Comparison of ENCODE assay signal across 22 cellular contexts in the genomic region with DNA sequence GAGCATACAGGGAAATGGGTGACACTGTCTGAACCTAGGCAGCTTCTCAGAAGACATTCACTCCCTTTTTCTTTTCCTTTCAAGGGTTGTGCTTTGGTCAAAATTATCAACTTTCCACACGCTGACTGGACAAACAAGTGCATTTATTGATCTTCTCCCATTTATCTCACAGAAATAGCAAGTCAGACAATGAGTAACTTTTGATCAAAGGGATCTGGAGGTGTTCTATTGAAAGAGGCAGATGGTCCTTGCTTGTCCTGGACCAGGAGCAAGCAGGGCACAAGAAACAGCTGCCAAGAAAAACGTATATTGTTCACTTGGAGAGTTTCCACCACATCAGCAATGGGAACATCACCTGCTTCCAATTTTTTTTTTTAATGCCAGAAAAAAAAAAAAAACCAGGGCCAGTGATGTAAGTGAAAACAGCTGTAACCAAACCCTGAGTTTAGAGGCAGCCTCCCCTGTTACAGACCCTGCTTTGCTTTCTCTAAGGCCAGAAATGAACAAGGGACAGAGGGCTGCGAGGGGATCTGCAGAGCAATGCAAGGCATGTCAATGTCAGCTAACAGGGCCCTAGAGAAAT.
A peak's percentile ranks its signal among the peaks of the same experiment; 100 is the strongest.
DNase-seq lines count a peak whose midpoint lies in the region; ATAC-seq and TF ChIP-seq lines count a peak whose summit lies in the region.
"Had no signal": no experiment of that assay in that cellular context is flagged by ENCODE, and none has a peak within 500 bp of the region (broad histone marks: within the 10 kb centered on the region; RNA-seq: fewer than 3 reads in every experiment).

No MANE protein-coding gene starts in this region.

- no peak for TF ChIP-seq RAD21 in liver (IDR thresholded peaks at IDR 0.05)

- no peak overlapping the region for H3K4me3 Mint-ChIP-seq in GM23338
- H3K4me3 Mint-ChIP-seq: B cell, CD14-positive monocyte, IgD-negative memory B cell had no signal

- H3K9me3 ChIP-seq in OCI-LY3 (ENCODE audit: insufficient read depth, low read length) (no peaks in the 10 kb centered on the region), liver (ENCODE audit: control insufficient read depth in 4 of 4, low read length in 3 of 4) (no peaks in the 10 kb centered on the region), testis (no peaks in the 10 kb centered on the region)
- H3K9me3 ChIP-seq: SJCRH30 had no signal

- H4K20me1 ChIP-seq in GM23338 (replicated peaks; ENCODE audit: insufficient read depth) (no peaks in the 10 kb centered on the region), OCI-LY3 (ENCODE audit: insufficient read depth, low read length) (no peaks in the 10 kb centered on the region)

- no peaks in the 10 kb centered on the region for H3F3A ChIP-seq in GM23338 (replicated peaks; ENCODE audit: low read depth)

- H3K4me3 ChIP-seq in GM23338, result no peak overlapping the region
- H3K4me3 ChIP-seq in OCI-LY3 (ENCODE audit: low read length), result no peak overlapping the region
- H3K4me3 ChIP-seq in liver (ENCODE audit: low read depth in 1 of 3, low read length in 3 of 3), result no peak overlapping the region
- no peak overlapping the region for H3K4me3 ChIP-seq in testis
- H3K4me3 ChIP-seq: SJCRH30 had no signal

- no peaks in the 10 kb centered on the region for H3K27me3 Mint-ChIP-seq in GM23338 (ENCODE audit: insufficient read depth, low read depth, poor library complexity)
- H3K27me3 Mint-ChIP-seq: B cell, IgD-negative memory B cell had no signal

- H3K9me3 Mint-ChIP-seq in GM23338, result no peaks in the 10 kb centered on the region
- H3K9me3 Mint-ChIP-seq: CD14-positive monocyte, IgD-negative memory B cell had no signal

- TF ChIP-seq POLR2A in testis (IDR thresholded peaks at IDR 0.05), result no peak

- no peak for ATAC-seq in GM23338
- ATAC-seq: HCT116 had no signal

- H3K27ac ChIP-seq in GM23338 (ENCODE audit: low read depth), result no peak overlapping the region
- no peak overlapping the region for H3K27ac ChIP-seq in OCI-LY3 (ENCODE audit: low read length)
- H3K27ac ChIP-seq in liver (ENCODE audit: low read depth in 1 of 2, low read length in 2 of 2), result peak overlapping the region; percentile 60 to 84
- H3K27ac ChIP-seq in testis, result no peak overlapping the region
- H3K27ac ChIP-seq: SJCRH30 had no signal

- intact Hi-C loops in testis (cut with DNase I; ENCODE audit: low total_unique reads), result no loop called here

- no peak overlapping the region for H3K27ac Mint-ChIP-seq in GM23338
- H3K27ac Mint-ChIP-seq: B cell, IgD-negative memory B cell had no signal

- no peak overlapping the region for H3K9ac ChIP-seq in OCI-LY3 (ENCODE audit: low read length)
- no peak overlapping the region for H3K9ac ChIP-seq in liver (ENCODE audit: low read depth in 1 of 2, low read length in 2 of 2)

- H3K9me2 ChIP-seq in GM23338 (ENCODE audit: insufficient read depth), result no peaks in the 10 kb centered on the region

- peaks cover 4% of the 10 kb centered on the region; the same call in 2 of the 3 replicates for H3K36me3 Mint-ChIP-seq in GM23338 (ENCODE audit: low read depth)

- H3K79me2 ChIP-seq in GM23338 (replicated peaks; ENCODE audit: insufficient read depth), result no peaks in the 10 kb centered on the region
- no peaks in the 10 kb centered on the region for H3K79me2 ChIP-seq in OCI-LY3 (ENCODE audit: low read length)

- no peak overlapping the region for H3K4me2 ChIP-seq in GM23338
- H3K4me2 ChIP-seq in OCI-LY3 (ENCODE audit: low read length), result peak overlapping the region; percentile 11; the same call in 1 of the 2 replicates

- H3K4me1 Mint-ChIP-seq in GM23338, result peaks cover 18% of the 10 kb centered on the region; the same call in 2 of the 3 replicates
- H3K4me1 Mint-ChIP-seq: B cell, CD14-positive monocyte, IgD-negative memory B cell had no signal

- H3K36me3 ChIP-seq in GM23338 (ENCODE audit: insufficient read depth) (no peaks in the 10 kb centered on the region), OCI-LY3 (replicated peaks; ENCODE audit: low read depth, low read length) (no peaks in the 10 kb centered on the region), liver (ENCODE audit: control insufficient read depth in 4 of 4, insufficient read depth in 3 of 4, low read depth in 1 of 4, low read length in 3 of 4) (peaks cover 3 to 55% (median 37%) of the 10 kb centered on the region in 4 donors), testis (ENCODE audit: low read depth, missing control alignments) (no peaks in the 10 kb centered on the region)
- H3K36me3 ChIP-seq: SJCRH30 had no signal

- H3K27me3 ChIP-seq in GM23338 (ENCODE audit: insufficient read depth) (no peaks in the 10 kb centered on the region), OCI-LY3 (ENCODE audit: low read depth, low read length) (peaks cover 23% of the 10 kb centered on the region), liver (ENCODE audit: control insufficient read depth in 4 of 4, insufficient read depth in 4 of 4, low read length in 3 of 4) (no peaks in the 10 kb centered on the region), testis (no peaks in the 10 kb centered on the region)

- H3K4me1 ChIP-seq in GM23338 (ENCODE audit: insufficient read depth), result no peaks in the 10 kb centered on the region
- no peaks in the 10 kb centered on the region for H3K4me1 ChIP-seq in OCI-LY3 (ENCODE audit: low read length)
- peaks cover 10 to 46% (median 37%) of the 10 kb centered on the region in 4 donors for H3K4me1 ChIP-seq in liver (ENCODE audit: control insufficient read depth in 4 of 4, insufficient read depth in 4 of 4, low read length in 3 of 4)
- no peaks in the 10 kb centered on the region for H3K4me1 ChIP-seq in testis
- H3K4me1 ChIP-seq: SJCRH30 had no signal

- H2AFZ ChIP-seq in GM23338 (no peak overlapping the region), OCI-LY3 (ENCODE audit: low read depth, low read length) (no peak overlapping the region)

- TF ChIP-seq CTCF in GM23338 (conservative IDR thresholded peaks at IDR 0.05; ENCODE audit: low read depth in 2 of 2) (no peak), OCI-LY3 (IDR thresholded peaks at IDR 0.05; ENCODE audit: low read depth, low read length) (no peak), liver (IDR thresholded peaks at IDR 0.05; ENCODE audit: low read depth, low read length, missing input control) (no peak), testis (IDR thresholded peaks at IDR 0.05) (no peak)

- WGBS in liver, result 50% methylated on average over 3 of the region's 3 CpGs
- 61% methylated on average over 3 of the region's 3 CpGs for WGBS in testis, 2 donors

- DNase-seq in GM23338 (ENCODE audit: low spot score), result peak; percentile 19
- DNase-seq in fibroblast of gingiva (ENCODE audit: low read depth), result peak; percentile 29
- no peak for DNase-seq in foreskin melanocyte
- no peak for DNase-seq in NCI-H187 treated with DMSO at 0.1 percent for 48 hours (lab: John Stamatoyannopoulos, UW)
- no peak for DNase-seq in testis
- DNase-seq: DMS53, GDM1, GOT3, MV-4-11, NCI-H1417 treated with DMSO at 0.1 percent for 48 hours, NCI-H187, NCI-H2107, NCI-H345, NCI-H524, NCI-H774 had no signal

TF ChIP-seq in GM23338, 12 proteins besides CTCF, POLR2A, EP300 and RAD21:
- TF ChIP-seq, protein P1, sequence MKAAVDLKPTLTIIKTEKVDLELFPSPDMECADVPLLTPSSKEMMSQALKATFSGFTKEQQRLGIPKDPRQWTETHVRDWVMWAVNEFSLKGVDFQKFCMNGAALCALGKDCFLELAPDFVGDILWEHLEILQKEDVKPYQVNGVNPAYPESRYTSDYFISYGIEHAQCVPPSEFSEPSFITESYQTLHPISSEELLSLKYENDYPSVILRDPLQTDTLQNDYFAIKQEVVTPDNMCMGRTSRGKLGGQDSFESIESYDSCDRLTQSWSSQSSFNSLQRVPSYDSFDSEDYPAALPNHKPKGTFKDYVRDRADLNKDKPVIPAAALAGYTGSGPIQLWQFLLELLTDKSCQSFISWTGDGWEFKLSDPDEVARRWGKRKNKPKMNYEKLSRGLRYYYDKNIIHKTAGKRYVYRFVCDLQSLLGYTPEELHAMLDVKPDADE (IDR thresholded peaks at IDR 0.05), result no peak
- TF ChIP-seq POLR2AphosphoS5 (IDR thresholded peaks at IDR 0.05; ENCODE audit: low read depth), result no peak

TF ChIP-seq in liver, 16 proteins besides CTCF, POLR2A, EP300 and RAD21 (continues in another document):
- TF ChIP-seq, protein P2, sequence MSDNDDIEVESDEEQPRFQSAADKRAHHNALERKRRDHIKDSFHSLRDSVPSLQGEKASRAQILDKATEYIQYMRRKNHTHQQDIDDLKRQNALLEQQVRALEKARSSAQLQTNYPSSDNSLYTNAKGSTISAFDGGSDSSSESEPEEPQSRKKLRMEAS (IDR thresholded peaks at IDR 0.05), result peak; percentile 38
- TF ChIP-seq EGR1 (IDR thresholded peaks at IDR 0.05; ENCODE audit: low read depth in 2 of 2), result peak in 1 of 2 donors; percentile 35
- TF ChIP-seq, protein P3, sequence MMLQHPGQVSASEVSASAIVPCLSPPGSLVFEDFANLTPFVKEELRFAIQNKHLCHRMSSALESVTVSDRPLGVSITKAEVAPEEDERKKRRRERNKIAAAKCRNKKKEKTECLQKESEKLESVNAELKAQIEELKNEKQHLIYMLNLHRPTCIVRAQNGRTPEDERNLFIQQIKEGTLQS (IDR thresholded peaks at IDR 0.05), result peak; percentile 30
- no peak for TF ChIP-seq SP1 (IDR thresholded peaks at IDR 0.05)
- peak; percentile 30 to 80 for TF ChIP-seq RXRA (IDR thresholded peaks at IDR 0.05)
- peak in 1 of 2 donors; percentile 79 for TF ChIP-seq HNF4A (conservative IDR thresholded peaks at IDR 0.05)
- TF ChIP-seq HNF4G (IDR thresholded peaks at IDR 0.05), result no peak
- TF ChIP-seq, protein P4, sequence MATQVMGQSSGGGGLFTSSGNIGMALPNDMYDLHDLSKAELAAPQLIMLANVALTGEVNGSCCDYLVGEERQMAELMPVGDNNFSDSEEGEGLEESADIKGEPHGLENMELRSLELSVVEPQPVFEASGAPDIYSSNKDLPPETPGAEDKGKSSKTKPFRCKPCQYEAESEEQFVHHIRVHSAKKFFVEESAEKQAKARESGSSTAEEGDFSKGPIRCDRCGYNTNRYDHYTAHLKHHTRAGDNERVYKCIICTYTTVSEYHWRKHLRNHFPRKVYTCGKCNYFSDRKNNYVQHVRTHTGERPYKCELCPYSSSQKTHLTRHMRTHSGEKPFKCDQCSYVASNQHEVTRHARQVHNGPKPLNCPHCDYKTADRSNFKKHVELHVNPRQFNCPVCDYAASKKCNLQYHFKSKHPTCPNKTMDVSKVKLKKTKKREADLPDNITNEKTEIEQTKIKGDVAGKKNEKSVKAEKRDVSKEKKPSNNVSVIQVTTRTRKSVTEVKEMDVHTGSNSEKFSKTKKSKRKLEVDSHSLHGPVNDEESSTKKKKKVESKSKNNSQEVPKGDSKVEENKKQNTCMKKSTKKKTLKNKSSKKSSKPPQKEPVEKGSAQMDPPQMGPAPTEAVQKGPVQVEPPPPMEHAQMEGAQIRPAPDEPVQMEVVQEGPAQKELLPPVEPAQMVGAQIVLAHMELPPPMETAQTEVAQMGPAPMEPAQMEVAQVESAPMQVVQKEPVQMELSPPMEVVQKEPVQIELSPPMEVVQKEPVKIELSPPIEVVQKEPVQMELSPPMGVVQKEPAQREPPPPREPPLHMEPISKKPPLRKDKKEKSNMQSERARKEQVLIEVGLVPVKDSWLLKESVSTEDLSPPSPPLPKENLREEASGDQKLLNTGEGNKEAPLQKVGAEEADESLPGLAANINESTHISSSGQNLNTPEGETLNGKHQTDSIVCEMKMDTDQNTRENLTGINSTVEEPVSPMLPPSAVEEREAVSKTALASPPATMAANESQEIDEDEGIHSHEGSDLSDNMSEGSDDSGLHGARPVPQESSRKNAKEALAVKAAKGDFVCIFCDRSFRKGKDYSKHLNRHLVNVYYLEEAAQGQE (IDR thresholded peaks at IDR 0.05), result peak; percentile 21

Comparison
In these comparisons a context has a peak if more than half of its experiments do, and no peak if none do; other contexts are left out.
1. DNase-seq: peak in GM23338 (single experiment) and fibroblast of gingiva (single experiment); none in foreskin melanocyte (single experiment), NCI-H187 treated with DMSO at 0.1 percent for 48 hours (single experiment) and testis (single experiment).
2. H3K27ac ChIP-seq: peak in liver (2 of 2); none in GM23338 (single experiment), OCI-LY3 (single experiment) and testis (0 of 2).